In genomic region chr3:121793078-121793477, GRCh38 we compare ENCODE assay signal across 17 cellular contexts. TPM values are rescaled to one million over a fixed set of nuclear protein-coding genes. Genes with fewer than 3 reads are reported as not detected.
DNase-seq lines count a peak whose midpoint lies in the region; ATAC-seq and TF ChIP-seq lines count a peak whose summit lies in the region.
"Had no signal": no experiment of that assay in that cellular context is flagged by ENCODE, and none has a peak within 500 bp of the region (broad histone marks: within the 10 kb centered on the region; RNA-seq: fewer than 3 reads in every experiment).

No MANE protein-coding gene starts in this region.

- H3K4me3 Mint-ChIP-seq in stimulated activated naive B cell treated with anti-CD40 and anti-IgM and Interleukin-4, amounts not matched to agents 10 μg/mL and 1 μg/mL and 100 μg/mL, for 72 hours, result peak overlapping the region; percentile 79
- H3K4me3 Mint-ChIP-seq in activated T-cell treated with anti-CD3 and anti-CD28 coated beads, Interleukin-2, amount 50 U/mL, for 24 hours, result no peak overlapping the region
- H3K4me3 Mint-ChIP-seq: activated CD4-positive, alpha-beta T cell treated with anti-CD3 and anti-CD28 coated beads for 36 hours; effector memory CD8-positive, alpha-beta T cell had no signal

- H3K27me3 Mint-ChIP-seq in stimulated activated naive B cell treated with anti-CD40 and anti-IgM and Interleukin-4, amounts not matched to agents 10 μg/mL and 1 μg/mL and 100 μg/mL, for 72 hours, result no peaks in the 10 kb centered on the region
- no peaks in the 10 kb centered on the region for H3K27me3 Mint-ChIP-seq in activated T-cell treated with anti-CD3 and anti-CD28 coated beads, Interleukin-2, amount 50 U/mL, for 24 hours
- H3K27me3 Mint-ChIP-seq: activated CD4-positive, alpha-beta T cell treated with anti-CD3 and anti-CD28 coated beads for 36 hours; effector memory CD8-positive, alpha-beta T cell had no signal

- H3K36me3 Mint-ChIP-seq in stimulated activated naive B cell treated with anti-CD40 and anti-IgM and Interleukin-4, amounts not matched to agents 10 μg/mL and 1 μg/mL and 100 μg/mL, for 72 hours, result peaks cover 39 to 52% of the 10 kb centered on the region in 2 donors
- H3K36me3 Mint-ChIP-seq in activated T-cell treated with anti-CD3 and anti-CD28 coated beads, Interleukin-2, amount 50 U/mL, for 24 hours (ENCODE audit: low read depth), result peaks cover 84% of the 10 kb centered on the region

- ATAC-seq in GM18867 (IDR thresholded peaks at IDR 0.05; ENCODE audit: unreplicated experiment) (peak; percentile 59), HG02571 (IDR thresholded peaks at IDR 0.05; ENCODE audit: unreplicated experiment) (peak; percentile 53), HG03460 (IDR thresholded peaks at IDR 0.05; ENCODE audit: unreplicated experiment) (peak; percentile 59), heart right ventricle (no peak), GM18861 (IDR thresholded peaks at IDR 0.05; ENCODE audit: unreplicated experiment) (no peak)
- peak; percentile 70 to 75 for ATAC-seq in stimulated activated naive B cell treated with anti-CD40 and anti-IgM and Interleukin-4, amounts not matched to agents 10 μg/mL and 1 μg/mL and 100 μg/mL, for 72 hours (replicated peaks)
- ATAC-seq: activated CD4-positive, alpha-beta T cell treated with anti-CD3 and anti-CD28 coated beads for 36 hours; effector memory CD8-positive, alpha-beta T cell; left colon had no signal

- no peak overlapping the region for H3K27ac ChIP-seq in heart right ventricle
- H3K27ac ChIP-seq: cardiac muscle cell, ovary, vagina had no signal

- H3K4me3 ChIP-seq in heart right ventricle, result no peak overlapping the region
- H3K4me3 ChIP-seq: cardiac muscle cell, ovary, vagina had no signal

- WGBS in heart right ventricle, 2 donors, result 94 to 97% methylated on average over 3 of the region's 3 CpGs

- no peaks in the 10 kb centered on the region for H3K9me3 Mint-ChIP-seq in stimulated activated naive B cell treated with anti-CD40 and anti-IgM and Interleukin-4, amounts not matched to agents 10 μg/mL and 1 μg/mL and 100 μg/mL, for 72 hours
- H3K9me3 Mint-ChIP-seq in activated T-cell treated with anti-CD3 and anti-CD28 coated beads, Interleukin-2, amount 50 U/mL, for 24 hours, result no peaks in the 10 kb centered on the region
- H3K9me3 Mint-ChIP-seq: effector memory CD8-positive, alpha-beta T cell had no signal

- H3K27ac Mint-ChIP-seq in stimulated activated naive B cell treated with anti-CD40 and anti-IgM and Interleukin-4, amounts not matched to agents 10 μg/mL and 1 μg/mL and 100 μg/mL, for 72 hours, result peak overlapping the region; percentile 81
- no peak overlapping the region for H3K27ac Mint-ChIP-seq in activated T-cell treated with anti-CD3 and anti-CD28 coated beads, Interleukin-2, amount 50 U/mL, for 24 hours
- H3K27ac Mint-ChIP-seq: activated CD4-positive, alpha-beta T cell treated with anti-CD3 and anti-CD28 coated beads for 36 hours; effector memory CD8-positive, alpha-beta T cell had no signal

- no peak for TF ChIP-seq CTCF in heart right ventricle (IDR thresholded peaks at IDR 0.05)

- H3K4me1 ChIP-seq in heart right ventricle, result peaks cover 0 to 7% (median 0%) of the 10 kb centered on the region in 9 donors
- H3K4me1 ChIP-seq: vagina had no signal

- no peak for DNase-seq in stimulated activated naive B cell treated with anti-CD40 and anti-IgM and Interleukin-4, amounts not matched to agents 10 μg/mL and 1 μg/mL and 100 μg/mL, for 72 hours
- no peak for DNase-seq in heart right ventricle
- DNase-seq in activated T-cell treated with anti-CD3 and anti-CD28 coated beads, Interleukin-2, amount 50 U/mL, for 24 hours, result no peak
- DNase-seq: activated CD4-positive, alpha-beta T cell treated with anti-CD3 and anti-CD28 coated beads for 36 hours; DMS 273 treated with DMSO at 0.1 percent for 48 hours; effector memory CD8-positive, alpha-beta T cell; left colon; NCI-H748 treated with DMSO at 0.1 percent for 48 hours; ovary; RPMI8226; stimulated activated naive CD4-positive, alpha-beta T cell had no signal

- H3K36me3 ChIP-seq in heart right ventricle, result peaks cover 0 to 80% (median 11%) of the 10 kb centered on the region in 9 donors
- H3K36me3 ChIP-seq: ovary had no signal

- H3K27me3 ChIP-seq in heart right ventricle, result no peaks in the 10 kb centered on the region
- H3K27me3 ChIP-seq: cardiac muscle cell, ovary, vagina had no signal

- H3K4me1 Mint-ChIP-seq in stimulated activated naive B cell treated with anti-CD40 and anti-IgM and Interleukin-4, amounts not matched to agents 10 μg/mL and 1 μg/mL and 100 μg/mL, for 72 hours, result peaks cover 21 to 48% of the 10 kb centered on the region in 2 donors
- H3K4me1 Mint-ChIP-seq in activated T-cell treated with anti-CD3 and anti-CD28 coated beads, Interleukin-2, amount 50 U/mL, for 24 hours (ENCODE audit: low read depth), result no peaks in the 10 kb centered on the region
- H3K4me1 Mint-ChIP-seq: activated CD4-positive, alpha-beta T cell treated with anti-CD3 and anti-CD28 coated beads for 36 hours had no signal

- intact Hi-C loops in heart right ventricle (cut with DNase I), result no loop called here

- H3K9me3 ChIP-seq in heart right ventricle, result no peaks in the 10 kb centered on the region
- H3K9me3 ChIP-seq: ovary, vagina had no signal

RNA-seq across cellular contexts. Expression of gene IQCB1, which starts 41.8 kb away (rescaled TPM):
- 1 to 10 TPM; 4.9 to 9.9 (median 7.1) TPM for total RNA-seq in heart right ventricle
- polyA plus RNA-seq in heart right ventricle, result 1 to 10 TPM; 5.1 to 9.8 TPM

RNA-seq across cellular contexts. Expression of gene EAF2, which starts 41.9 kb away (rescaled TPM):
- total RNA-seq in heart right ventricle, result 1 to 10 TPM; 1.8 to 7.0 (median 3.3) TPM
- polyA plus RNA-seq in heart right ventricle, result 1 to 10 TPM; 3.7 to 7.4 TPM

RNA-seq across cellular contexts. Expression of gene GOLGB1, which starts 43.5 kb away (rescaled TPM):
- total RNA-seq in heart right ventricle, result 10 to 100 TPM; 37.1 to 66.8 (median 49.7) TPM
- polyA plus RNA-seq in heart right ventricle, result 10 to 100 TPM; 12.3 to 26.8 TPM

Comparison
In these comparisons a context has a peak if more than half of its experiments do, and no peak if none do; other contexts are left out.
1. ATAC-seq: peak in GM18867 (single experiment), HG02571 (single experiment), HG03460 (single experiment) and stimulated activated naive B cell treated with anti-CD40 and anti-IgM and Interleukin-4, amounts not matched to agents 10 μg/mL and 1 μg/mL and 100 μg/mL, for 72 hours (2 of 2); none in heart right ventricle (0 of 8) and GM18861 (single experiment).